In the genomic region with DNA sequence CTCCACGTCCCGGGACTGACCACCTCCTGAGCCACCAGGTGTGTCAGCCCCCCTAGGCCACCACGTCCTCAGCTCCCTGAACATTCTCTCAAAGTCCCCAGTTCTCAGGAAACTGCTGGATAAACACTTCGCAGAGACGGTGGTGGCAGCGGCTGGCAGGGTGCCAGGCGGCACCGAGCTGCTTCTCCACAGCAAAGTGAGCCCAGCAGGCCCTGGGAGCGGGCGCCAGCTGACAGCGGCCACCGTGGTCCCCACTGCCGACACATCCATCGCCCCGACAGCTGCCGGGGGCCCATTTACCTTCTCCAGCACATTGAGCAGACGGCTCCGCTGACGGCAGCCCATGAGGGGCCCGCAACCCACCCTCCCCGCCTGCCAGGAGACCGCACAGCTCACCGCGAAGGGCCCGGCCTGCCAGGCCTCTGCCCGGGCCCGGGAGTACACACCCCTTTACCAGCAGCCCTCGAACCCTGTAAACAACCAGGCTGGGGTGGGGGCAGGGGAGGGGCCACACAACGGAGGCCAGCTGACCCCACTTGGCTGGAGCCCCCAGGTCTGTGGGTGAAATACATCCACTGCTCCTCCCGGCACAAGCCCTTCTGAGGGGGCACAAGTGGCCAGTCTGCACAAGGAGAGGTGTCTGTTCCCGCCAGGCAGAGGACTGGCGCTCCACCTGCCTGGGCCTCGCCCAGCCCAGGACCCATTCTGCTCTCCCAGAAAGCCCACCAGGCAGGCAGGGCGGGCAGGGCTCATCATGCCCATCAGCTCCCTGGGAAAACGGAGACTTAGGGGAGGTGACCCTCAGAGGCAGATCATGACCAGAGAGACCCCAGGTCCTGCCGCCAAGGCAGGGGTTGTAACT, we compare ENCODE assay signal across 16 cellular contexts. TPM values are rescaled to one million over a fixed set of nuclear protein-coding genes. Genes with fewer than 3 reads are reported as not detected.
DNase-seq lines count a peak whose midpoint lies in the region; ATAC-seq, FAIRE-seq and TF ChIP-seq lines count a peak whose summit lies in the region.
"Had no signal": no experiment of that assay in that cellular context is flagged by ENCODE, and none has a peak within 500 bp of the region (broad histone marks: within the 10 kb centered on the region; RNA-seq: fewer than 3 reads in every experiment).

No MANE protein-coding gene starts in this region.

- peak overlapping the region; percentile 46 for H3K27ac Mint-ChIP-seq in activated CD8-positive, alpha-beta T cell treated with anti-CD3 and anti-CD28 coated beads, Interleukin-2, amount 10 ng/mL, durations not matched to agents 7 days and 5 days
- peak overlapping the region in 6 of 10 donors; percentile 35 to 79 (median 62) for H3K27ac Mint-ChIP-seq in naive thymus-derived CD8-positive, alpha-beta T cell
- H3K27ac Mint-ChIP-seq in naive thymus-derived CD4-positive, alpha-beta T cell = peak overlapping the region in 2 of 9 donors; percentile 28 to 32
- H3K27ac Mint-ChIP-seq: type B pancreatic cell had no signal

- no peak overlapping the region for H3K4me3 Mint-ChIP-seq in activated CD8-positive, alpha-beta T cell treated with anti-CD3 and anti-CD28 coated beads, Interleukin-2, amount 10 ng/mL, durations not matched to agents 7 days and 5 days
- H3K4me3 Mint-ChIP-seq in naive thymus-derived CD8-positive, alpha-beta T cell = peak overlapping the region in 3 of 10 donors; percentile 19 to 41 (median 20)
- peak overlapping the region in 3 of 10 donors; percentile 19 to 66 (median 32) for H3K4me3 Mint-ChIP-seq in naive thymus-derived CD4-positive, alpha-beta T cell
- H3K4me3 Mint-ChIP-seq: type B pancreatic cell had no signal

- peaks cover 9 to 11% of the 10 kb centered on the region in 2 donors for H3K4me1 ChIP-seq in naive thymus-derived CD4-positive, alpha-beta T cell (ENCODE audit: control insufficient read depth in 2 of 2, insufficient read depth in 2 of 2, low read length in 2 of 2)
- no peaks in the 10 kb centered on the region for H3K4me1 ChIP-seq in kidney (ENCODE audit: control insufficient read depth in 1 of 2, insufficient read depth in 1 of 2, low read depth in 1 of 2, low read length in 2 of 2)

- no peaks in the 10 kb centered on the region for H3K27me3 Mint-ChIP-seq in activated CD8-positive, alpha-beta T cell treated with anti-CD3 and anti-CD28 coated beads, Interleukin-2, amount 10 ng/mL, durations not matched to agents 7 days and 5 days (ENCODE audit: low read depth)
- no peaks in the 10 kb centered on the region for H3K27me3 Mint-ChIP-seq in naive thymus-derived CD8-positive, alpha-beta T cell
- H3K27me3 Mint-ChIP-seq in naive thymus-derived CD4-positive, alpha-beta T cell = no peaks in the 10 kb centered on the region
- H3K27me3 Mint-ChIP-seq: type B pancreatic cell had no signal

- H3K36me3 Mint-ChIP-seq in activated CD8-positive, alpha-beta T cell treated with anti-CD3 and anti-CD28 coated beads, Interleukin-2, amount 10 ng/mL, durations not matched to agents 7 days and 5 days (ENCODE audit: low read depth) = peaks cover 4% of the 10 kb centered on the region
- no peaks in the 10 kb centered on the region for H3K36me3 Mint-ChIP-seq in naive thymus-derived CD8-positive, alpha-beta T cell
- H3K36me3 Mint-ChIP-seq in naive thymus-derived CD4-positive, alpha-beta T cell = no peaks in the 10 kb centered on the region
- H3K36me3 Mint-ChIP-seq: type B pancreatic cell had no signal

- no peak for FAIRE-seq in kidney (lab: Jason Lieb, UNC)
- FAIRE-seq: bronchial epithelial cell, GM12878 had no signal

- TF ChIP-seq CTCF in kidney (IDR thresholded peaks at IDR 0.05; ENCODE audit: borderline replicate concordance, extremely low read depth, insufficient read depth) = no peak

- no peaks in the 10 kb centered on the region for H3K9me3 Mint-ChIP-seq in activated CD8-positive, alpha-beta T cell treated with anti-CD3 and anti-CD28 coated beads, Interleukin-2, amount 10 ng/mL, durations not matched to agents 7 days and 5 days (ENCODE audit: insufficient read depth)
- no peaks in the 10 kb centered on the region for H3K9me3 Mint-ChIP-seq in naive thymus-derived CD8-positive, alpha-beta T cell
- no peaks in the 10 kb centered on the region for H3K9me3 Mint-ChIP-seq in naive thymus-derived CD4-positive, alpha-beta T cell
- H3K9me3 Mint-ChIP-seq: type B pancreatic cell had no signal

- H3K36me3 ChIP-seq in naive thymus-derived CD4-positive, alpha-beta T cell (ENCODE audit: control insufficient read depth in 2 of 3, insufficient read depth in 3 of 3, low read length in 3 of 3) = peaks cover 0 to 39% (median 0%) of the 10 kb centered on the region in 3 experiments
- no peaks in the 10 kb centered on the region for H3K36me3 ChIP-seq in kidney (ENCODE audit: control insufficient read depth in 1 of 2, insufficient read depth in 2 of 2, low read length in 2 of 2)

- peaks cover 16% of the 10 kb centered on the region for H3K4me1 Mint-ChIP-seq in activated CD8-positive, alpha-beta T cell treated with anti-CD3 and anti-CD28 coated beads, Interleukin-2, amount 10 ng/mL, durations not matched to agents 7 days and 5 days (ENCODE audit: low read depth)
- peaks cover 5 to 27% (median 24%) of the 10 kb centered on the region in 4 donors for H3K4me1 Mint-ChIP-seq in naive thymus-derived CD8-positive, alpha-beta T cell
- peaks cover 0 to 23% (median 16%) of the 10 kb centered on the region in 7 donors for H3K4me1 Mint-ChIP-seq in naive thymus-derived CD4-positive, alpha-beta T cell

- H3K27me3 ChIP-seq in naive thymus-derived CD4-positive, alpha-beta T cell (ENCODE audit: control insufficient read depth in 2 of 2, insufficient read depth in 2 of 2, low read length in 2 of 2) = no peaks in the 10 kb centered on the region
- H3K27me3 ChIP-seq: gastrocnemius medialis had no signal

- DNase-seq in COLO668 (lab: John Stamatoyannopoulos, UW; ENCODE audit: unreplicated experiment) = peak; percentile 83
- peak; percentile 93 for DNase-seq in NCI-H1694 (lab: John Stamatoyannopoulos, UW)
- no peak for DNase-seq in activated CD8-positive, alpha-beta T cell treated with anti-CD3 and anti-CD28 coated beads, Interleukin-2, amount 10 ng/mL, durations not matched to agents 7 days and 5 days
- peak in 1 of 10 donors; percentile 5 for DNase-seq in naive thymus-derived CD8-positive, alpha-beta T cell
- no peak for DNase-seq in naive thymus-derived CD4-positive, alpha-beta T cell
- DNase-seq in posterior vena cava (ENCODE audit: low spot score) = no peak
- no peak for DNase-seq in kidney
- DNase-seq: AML-193, gastrocnemius medialis, midbrain, MV-4-11, SHP77 treated with DMSO at 0.1 percent for 48 hours had no signal

- H3K4me3 ChIP-seq in naive thymus-derived CD4-positive, alpha-beta T cell (ENCODE audit: low read length) = no peak overlapping the region
- H3K4me3 ChIP-seq in kidney (ENCODE audit: low read length in 2 of 2) = no peak overlapping the region
- H3K4me3 ChIP-seq: gastrocnemius medialis, GM12878 had no signal

- intact Hi-C loops in naive thymus-derived CD4-positive, alpha-beta T cell (cut with micrococcal nuclease) = no loop called here
- intact Hi-C loops in posterior vena cava (cut with DNase I) (no loop called here), kidney (cut with DNase I) (no loop called here)

- no peak overlapping the region for H3K9ac ChIP-seq in kidney (ENCODE audit: low read length in 2 of 2)

- no peak for ATAC-seq in activated CD8-positive, alpha-beta T cell treated with anti-CD3 and anti-CD28 coated beads, Interleukin-2, amount 10 ng/mL, durations not matched to agents 7 days and 5 days
- ATAC-seq in naive thymus-derived CD8-positive, alpha-beta T cell = no peak
- ATAC-seq in naive thymus-derived CD4-positive, alpha-beta T cell = no peak
- no peak for ATAC-seq in GM21619 (IDR thresholded peaks at IDR 0.05; ENCODE audit: unreplicated experiment)
- ATAC-seq: gastrocnemius medialis, GM12878 had no signal

- no peak overlapping the region for H3K27ac ChIP-seq in naive thymus-derived CD4-positive, alpha-beta T cell (ENCODE audit: low read depth, low read length)
- H3K27ac ChIP-seq in kidney (ENCODE audit: low read depth in 2 of 2, low read length in 2 of 2) = no peak overlapping the region
- H3K27ac ChIP-seq: gastrocnemius medialis had no signal

- CTCF ChIA-PET in activated CD8-positive, alpha-beta T cell treated with anti-CD3 and anti-CD28 coated beads, Interleukin-2, amount 10 ng/mL, durations not matched to agents 7 days and 5 days (lab: Charles Lee) = interaction anchor here (0.8 kb wide), 1 partner anchor 16 kb away, joined by 3 read pairs; a partner anchor contains a TSS
- CTCF ChIA-PET in naive thymus-derived CD4-positive, alpha-beta T cell (lab: Charles Lee) = no interaction called here

- no peaks in the 10 kb centered on the region for H3K9me3 ChIP-seq in naive thymus-derived CD4-positive, alpha-beta T cell (ENCODE audit: control insufficient read depth in 2 of 3, low read length in 3 of 3)
- no peaks in the 10 kb centered on the region for H3K9me3 ChIP-seq in kidney (ENCODE audit: control insufficient read depth in 1 of 2, low read length in 2 of 2)
- H3K9me3 ChIP-seq: gastrocnemius medialis had no signal

- POLR2A ChIA-PET in activated CD8-positive, alpha-beta T cell treated with anti-CD3 and anti-CD28 coated beads, Interleukin-2, amount 10 ng/mL, durations not matched to agents 7 days and 5 days (lab: Charles Lee) = no interaction called here
- POLR2A ChIA-PET in naive thymus-derived CD8-positive, alpha-beta T cell (lab: Charles Lee) = interaction anchor here (2.8 kb wide), 1 partner anchor 32 kb away, joined by 8 read pairs; a partner anchor contains a TSS
- POLR2A ChIA-PET in naive thymus-derived CD4-positive, alpha-beta T cell (lab: Charles Lee) = interaction anchor here (1.3 kb wide), 1 partner anchor 16 kb away, joined by 4 read pairs; a partner anchor contains a TSS

RNA-seq across cellular contexts. Expression of a gene that starts 10.5 kb away (rescaled TPM):
- 100 to 1,000 TPM; 217 to 222 TPM for total RNA-seq in activated CD8-positive, alpha-beta T cell treated with anti-CD3 and anti-CD28 coated beads, Interleukin-2, amount 10 ng/mL, durations not matched to agents 7 days and 5 days
- total RNA-seq in naive thymus-derived CD8-positive, alpha-beta T cell = 10 to 100 TPM; 88.9 to 95.7 TPM
- polyA plus RNA-seq in naive thymus-derived CD8-positive, alpha-beta T cell = 10 to 100 TPM in 2 of 3 donors, 1 to 10 TPM in 1; 8.9 to 33.4 (median 23.1) TPM
- 100 to 1,000 TPM in 1 of 5 experiments, 10 to 100 TPM in 4; 70.4 to 131 (median 88.9) TPM for total RNA-seq in naive thymus-derived CD4-positive, alpha-beta T cell
- 10 to 100 TPM in 1 of 2 donors, 1 to 10 TPM in 1; 6.8 to 12.3 TPM for polyA plus RNA-seq in naive thymus-derived CD4-positive, alpha-beta T cell
- total RNA-seq in posterior vena cava = 100 to 1,000 TPM; 115 to 143 TPM
- total RNA-seq in kidney = 125 TPM
- polyA plus RNA-seq in kidney (ENCODE audit: insufficient read depth, low read depth, low replicate concordance) = 70.6 TPM

RNA-seq across cellular contexts. Expression of a gene that starts 15.8 kb away (rescaled TPM):
- total RNA-seq in activated CD8-positive, alpha-beta T cell treated with anti-CD3 and anti-CD28 coated beads, Interleukin-2, amount 10 ng/mL, durations not matched to agents 7 days and 5 days = 1 to 10 TPM; 5.3 TPM
- total RNA-seq in naive thymus-derived CD8-positive, alpha-beta T cell = 1 to 10 TPM; 8.6 to 9.6 TPM
- 1 to 10 TPM; 1.0 to 1.8 (median 1.6) TPM for polyA plus RNA-seq in naive thymus-derived CD8-positive, alpha-beta T cell
- 10 to 100 TPM in 1 of 5 experiments, 1 to 10 TPM in 4; 3.5 to 11.3 (median 5.5) TPM for total RNA-seq in naive thymus-derived CD4-positive, alpha-beta T cell
- polyA plus RNA-seq in naive thymus-derived CD4-positive, alpha-beta T cell = 1 to 10 TPM; 2.1 TPM
- total RNA-seq in posterior vena cava (1 to 10 TPM; 3.3 to 3.8 TPM), kidney (10.0 TPM)
- 3.9 TPM for polyA plus RNA-seq in kidney (ENCODE audit: insufficient read depth, low read depth, low replicate concordance)

RNA-seq across cellular contexts. Expression of a gene that starts 32.1 kb away (rescaled TPM):
- total RNA-seq in activated CD8-positive, alpha-beta T cell treated with anti-CD3 and anti-CD28 coated beads, Interleukin-2, amount 10 ng/mL, durations not matched to agents 7 days and 5 days = 100 to 1,000 TPM; 175 to 186 TPM
- 10 to 100 TPM; 75.4 to 82.5 TPM for total RNA-seq in naive thymus-derived CD8-positive, alpha-beta T cell
- 100 to 1,000 TPM; 248 to 297 (median 283) TPM for polyA plus RNA-seq in naive thymus-derived CD8-positive, alpha-beta T cell
- 10 to 100 TPM; 61.4 to 97.7 (median 77.4) TPM for total RNA-seq in naive thymus-derived CD4-positive, alpha-beta T cell
- polyA plus RNA-seq in naive thymus-derived CD4-positive, alpha-beta T cell = 100 to 1,000 TPM; 269 to 276 TPM
- total RNA-seq in posterior vena cava = 10 to 100 TPM; 58.3 to 66.1 TPM
- total RNA-seq in kidney = 65.7 TPM
- 124 TPM for polyA plus RNA-seq in kidney (ENCODE audit: insufficient read depth, low read depth, low replicate concordance)

Comparison
In these comparisons a context has a peak if more than half of its experiments do, and no peak if none do; other contexts are left out.
1. DNase-seq: peak in COLO668 (single experiment) and NCI-H1694 (single experiment); none in activated CD8-positive, alpha-beta T cell treated with anti-CD3 and anti-CD28 coated beads, Interleukin-2, amount 10 ng/mL, durations not matched to agents 7 days and 5 days (single experiment), naive thymus-derived CD4-positive, alpha-beta T cell (0 of 9), posterior vena cava (single experiment) and kidney (single experiment).